Comparison of ENCODE assay signal across 13 cellular contexts in genomic region chr3:46942481-46943236, GRCh38. TPM values are rescaled to one million over a fixed set of nuclear protein-coding genes. Genes with fewer than 3 reads are reported as not detected.
DNase-seq lines count a peak whose midpoint lies in the region; ATAC-seq, FAIRE-seq and TF ChIP-seq lines count a peak whose summit lies in the region.
"Had no signal": no experiment of that assay in that cellular context is flagged by ENCODE, and none has a peak within 500 bp of the region (broad histone marks: within the 10 kb centered on the region; RNA-seq: fewer than 3 reads in every experiment).

No MANE protein-coding gene starts in this region.

- TF ChIP-seq POLR2A in GM12878 (IDR thresholded peaks at IDR 0.05; ENCODE audit: low read depth, low read length) (no peak), sigmoid colon (IDR thresholded peaks at IDR 0.05) (no peak)

- H3K27me3 ChIP-seq in GM12878 (replicated peaks in 1 of 2; ENCODE audit: control insufficient read depth in 2 of 2, insufficient read depth in 2 of 2, low read length in 1 of 2) (no peaks in the 10 kb centered on the region), sigmoid colon (no peaks in the 10 kb centered on the region)

- H3K9ac ChIP-seq in GM12878 (ENCODE audit: control insufficient read depth, insufficient read depth, low read length): no peak overlapping the region
- H3K9ac ChIP-seq in kidney (ENCODE audit: low read length in 2 of 2): peak overlapping the region; percentile 50 to 65

- no peaks in the 10 kb centered on the region; the same call in 2 of the 3 replicates for H3K9me3 ChIP-seq in GM12878 (replicated peaks; ENCODE audit: control insufficient read depth, insufficient read depth, low read length)
- no peaks in the 10 kb centered on the region for H3K9me3 ChIP-seq in kidney (ENCODE audit: control insufficient read depth in 1 of 2, low read length in 2 of 2)
- no peaks in the 10 kb centered on the region for H3K9me3 ChIP-seq in sigmoid colon

- TF ChIP-seq CTCF in HFFc6 (IDR thresholded peaks at IDR 0.05) (no peak), GM12878 (IDR thresholded peaks at IDR 0.05 in 2 of 3, conservative IDR thresholded peaks at IDR 0.05 in 1 of 3; ENCODE audit: control insufficient read depth in 2 of 3, extremely low read depth in 1 of 3, insufficient read depth in 1 of 3, low read depth in 3 of 3, low read length in 3 of 3) (no peak), kidney (IDR thresholded peaks at IDR 0.05; ENCODE audit: borderline replicate concordance, extremely low read depth, insufficient read depth) (no peak), sigmoid colon (IDR thresholded peaks at IDR 0.05) (no peak)

- H3K9me3 Mint-ChIP-seq in HFFc6: no peaks in the 10 kb centered on the region
- H3K9me3 Mint-ChIP-seq: activated T-cell treated with anti-CD3 and anti-CD28 coated beads, Interleukin-2, amount 50 U/mL, for 72 hours had no signal

- SMC1A ChIA-PET in GM12878 (lab: Charles Lee; ENCODE audit: uncharacterized antibody, unreplicated experiment): interaction anchor here (1.2 to 6.8 kb wide), 6 partner anchors 12 to 39 kb away, joined by 3 to 53 read pairs (median 4); no protein-coding TSS in a partner anchor

- H3K36me3 Mint-ChIP-seq in HFFc6 (ENCODE audit: low read depth): peaks cover 21% of the 10 kb centered on the region

- in situ Hi-C loops in GM12878 (cut with MboI): no loop called here

- H3K79me2 ChIP-seq in GM12878 (ENCODE audit: control insufficient read depth, insufficient read depth, low read length): peaks cover 88% of the 10 kb centered on the region

- peaks cover 45% of the 10 kb centered on the region for H3K4me1 Mint-ChIP-seq in HFFc6 (ENCODE audit: low read depth)

- H3K27ac ChIP-seq in GM12878 (ENCODE audit: control insufficient read depth, insufficient read depth): peak overlapping the region; percentile 50; the same call in 1 of the 2 replicates
- H3K27ac ChIP-seq in kidney (ENCODE audit: low read depth in 2 of 2, low read length in 2 of 2): peak overlapping the region; percentile 85 to 97
- H3K27ac ChIP-seq in sigmoid colon: peak overlapping the region in 3 of 4 donors; percentile 33 to 36 (median 34)
- H3K27ac ChIP-seq: HL-60 had no signal

- no TSS peak for BruUV-seq in GM12878 (replicated peaks; lab: Mats Ljungman, UMichigan)

- RAD21 ChIA-PET in GM12878 (lab: Charles Lee; ENCODE audit: unreplicated experiment): interaction anchor here (1.5 to 1.9 kb wide), 2 partner anchors 9 to 15 kb away, joined by 4 to 9 read pairs; no protein-coding TSS in a partner anchor

- POLR2A ChIA-PET in GM12878 (lab: Charles Lee): interaction anchor here (1.6 to 5.2 kb wide), 3 partner anchors 10 to 15 kb away, joined by 5 to 44 read pairs (median 8); no protein-coding TSS in a partner anchor

- no peaks in the 10 kb centered on the region; the same call in 1 of the 2 replicates for H3K27me3 Mint-ChIP-seq in HFFc6 (ENCODE audit: insufficient read depth)

- H3K27ac Mint-ChIP-seq in HFFc6: peak overlapping the region; percentile 6; the same call in 1 of the 2 replicates
- H3K27ac Mint-ChIP-seq: activated T-cell treated with anti-CD3 and anti-CD28 coated beads, Interleukin-2, amount 50 U/mL, for 72 hours had no signal

- H3K4me1 ChIP-seq in GM12878 (ENCODE audit: control insufficient read depth, insufficient read depth, low read length) (peaks cover 25% of the 10 kb centered on the region), kidney (ENCODE audit: control insufficient read depth in 1 of 2, insufficient read depth in 1 of 2, low read depth in 1 of 2, low read length in 2 of 2) (peaks cover 60 to 80% of the 10 kb centered on the region in 2 donors), sigmoid colon (peaks cover 0 to 66% (median 55%) of the 10 kb centered on the region in 4 donors)

- CTCF ChIA-PET in GM12878 (lab: Yijun Ruan, JAX): interaction anchor here (2.2 kb wide), 1 partner anchor 13 kb away, joined by 7 read pairs; no protein-coding TSS in a partner anchor

- TF ChIP-seq RAD21 in GM12878 (IDR thresholded peaks at IDR 0.05; ENCODE audit: insufficient read depth, low read depth, low read length): no peak

- intact Hi-C loops in GM12878 (cut with micrococcal nuclease; ENCODE audit: unreplicated experiment) (no loop called here), kidney (cut with DNase I) (no loop called here), sigmoid colon (cut with DNase I) (no loop called here)

- FAIRE-seq in GM12878 (lab: Jason Lieb, UNC): no peak
- no peak for FAIRE-seq in kidney (lab: Jason Lieb, UNC)
- FAIRE-seq: colon, D721Med had no signal

- H4K20me1 ChIP-seq in GM12878 (ENCODE audit: control insufficient read depth, insufficient read depth): 0 out of 2 replicates have a peak, but pooled peaks cover 3% of the 10 kb centered on the region

- H3K4me3 ChIP-seq in GM12878 (no peak overlapping the region), kidney (ENCODE audit: low read length in 2 of 2) (peak overlapping the region; percentile 9 to 44), sigmoid colon (no peak overlapping the region)

- no peak overlapping the region for H2AFZ ChIP-seq in GM12878 (ENCODE audit: control insufficient read depth, low read depth, low read length)

- H3K4me2 ChIP-seq in GM12878 (ENCODE audit: control insufficient read depth, insufficient read depth): no peak overlapping the region

- ATAC-seq in GM12878 (no peak), HG02981 (IDR thresholded peaks at IDR 0.05; ENCODE audit: unreplicated experiment) (no peak)
- ATAC-seq: activated T-cell treated with anti-CD3 and anti-CD28 coated beads, Interleukin-2, amount 50 U/mL, for 72 hours had no signal

- no peak overlapping the region for H3K4me3 Mint-ChIP-seq in HFFc6
- H3K4me3 Mint-ChIP-seq: activated T-cell treated with anti-CD3 and anti-CD28 coated beads, Interleukin-2, amount 50 U/mL, for 72 hours had no signal

- 93% methylated on average over 12 of the region's 12 CpGs for WGBS in GM12878 (ENCODE audit: insufficient coverage, insufficient replicate concordance, low lambda C conversion rate, missing lambda C conversion rate)
- 77 to 83% methylated on average over 12 of the region's 12 CpGs for WGBS in sigmoid colon, 2 donors

- no peak for DNase-seq in HFFc6
- no peak for DNase-seq in GM12878 (ENCODE audit: low read depth, low spot score)
- peak; percentile 63 for DNase-seq in kidney
- DNase-seq in sigmoid colon: no peak
- no peak for DNase-seq in OCI-M1 (lab: John Stamatoyannopoulos, UW)
- no peak for DNase-seq in HK-2 (ENCODE audit: unreplicated experiment)
- no peak for DNase-seq in SIG-M5 (lab: John Stamatoyannopoulos, UW)
- DNase-seq: activated T-cell treated with anti-CD3 and anti-CD28 coated beads, Interleukin-2, amount 50 U/mL, for 72 hours; stimulated activated CD4-positive, alpha-beta T cell treated with anti-CD3 and anti-CD28 coated beads, Interleukin-1b, Interleukin-23, amount 100 ng/mL, for 48 hours had no signal

- peaks cover 34 to 49% of the 10 kb centered on the region in 2 experiments for H3K36me3 ChIP-seq in GM12878 (ENCODE audit: control insufficient read depth in 2 of 2, insufficient read depth in 2 of 2, low read length in 1 of 2)
- peaks cover 12 to 26% of the 10 kb centered on the region in 2 donors for H3K36me3 ChIP-seq in kidney (ENCODE audit: control insufficient read depth in 1 of 2, insufficient read depth in 2 of 2, low read length in 2 of 2)
- peaks cover 0 to 21% (median 10%) of the 10 kb centered on the region in 4 donors for H3K36me3 ChIP-seq in sigmoid colon

- TF ChIP-seq EP300 in GM12878 (IDR thresholded peaks at IDR 0.05; ENCODE audit: borderline replicate concordance in 1 of 2, control insufficient read depth in 1 of 2, low read depth in 2 of 2, low read length in 2 of 2): no peak
- no peak for TF ChIP-seq EP300 in sigmoid colon (IDR thresholded peaks at IDR 0.05)

RNA-seq across cellular contexts. Expression of gene CCDC12, which starts 33.9 kb away (rescaled TPM):
- 10 to 100 TPM; 21.3 to 27.9 (median 27.2) TPM for total RNA-seq in HFFc6 (2021; fragmentation: NEBNext Ultra II Directional; extraction: Animal tissue kit (Norgen Biotek cat#: 25700))
- total RNA-seq in GM12878 (2013; cell fraction: nucleolus; rRNA removed): 111 and 121 TPM in 2 replicates
- total RNA-seq in GM12878 (2014; rRNA removed) (46.9 and 53.0 TPM in 2 replicates), GM12878 (2014; rRNA removed; fragmentation: Illumina TruSeq; extraction: Trizol) (67.3 and 72.4 TPM in 2 replicates), GM12878 (2021) (65.8 and 65.9 TPM in 2 replicates), kidney (59.7 TPM), sigmoid colon (10 to 100 TPM; 33.1 to 41.0 (median 36.6) TPM)
- 29.4 TPM for polyA plus RNA-seq in GM12878 (2011; ENCODE audit: low read depth)
- polyA plus RNA-seq in GM12878 (2011; rRNA removed) (31.2 and 45.6 TPM in 2 replicates), GM12878 (2014; fragmentation: Illumina TruSeq; extraction: Trizol) (11.2 and 63.3 TPM in 2 replicates), GM12878 (2014; fragmentation: Nextera tagmentation; extraction: Ambion mirVana) (10 to 100 TPM in 1 of 2 experiments, 1 to 10 TPM in 1; 9.2 to 22.5 TPM), GM12878 (2014; rRNA removed) (59.3 and 67.6 TPM in 2 replicates), GM12878 (2016; fragmentation: Nextera tagmentation; extraction: Ambion mirVana) (10 to 100 TPM; 83.1 to 91.4 TPM), kidney (ENCODE audit: insufficient read depth, low read depth, low replicate concordance) (85.6 TPM), sigmoid colon (10 to 100 TPM; 58.9 to 80.9 (median 77.5) TPM)
- polyA plus RNA-seq in GM12878 (2011; cell fraction: cytosol; rRNA removed): 52.2 and 68.0 TPM in 2 replicates
- 63.4 and 85.5 TPM in 2 replicates for polyA plus RNA-seq in GM12878 (2011; cell fraction: nucleus; rRNA removed)
- polyA plus RNA-seq in GM12878 (2012): 47.7 and 72.7 TPM in 2 replicates
- polyA minus RNA-seq in GM12878 (2011; rRNA and poly(A)+ RNA removed): 69.5 and 77.8 TPM in 2 replicates
- 15.6 and 18.2 TPM in 2 replicates for polyA minus RNA-seq in GM12878 (2011; cell fraction: cytosol; rRNA and poly(A)+ RNA removed)
- 64.3 and 144 TPM in 2 replicates for polyA minus RNA-seq in GM12878 (2011; cell fraction: nucleus; rRNA and poly(A)+ RNA removed)

RNA-seq across cellular contexts. Expression of gene NBEAL2, which starts 36.8 kb away (rescaled TPM):
- total RNA-seq in HFFc6 (2021; fragmentation: NEBNext Ultra II Directional; extraction: Animal tissue kit (Norgen Biotek cat#: 25700)): 1 to 10 TPM; 5.3 to 7.6 (median 5.8) TPM
- 152 and 168 TPM in 2 replicates for total RNA-seq in GM12878 (2013; cell fraction: nucleolus; rRNA removed)
- total RNA-seq in GM12878 (2014; rRNA removed) (47.2 and 52.0 TPM in 2 replicates), GM12878 (2014; rRNA removed; fragmentation: Illumina TruSeq; extraction: Trizol) (19.7 and 21.8 TPM in 2 replicates), GM12878 (2021) (106 and 127 TPM in 2 replicates), kidney (82.8 TPM), sigmoid colon (10 to 100 TPM in 3 of 4 donors, 1 to 10 TPM in 1; 9.6 to 36.0 (median 13.5) TPM)
- polyA plus RNA-seq in GM12878 (2011; ENCODE audit: low read depth): 27.1 TPM
- polyA plus RNA-seq in GM12878 (2011; rRNA removed) (17.1 and 29.0 TPM in 2 replicates), GM12878 (2014; fragmentation: Illumina TruSeq; extraction: Trizol) (16.4 and 41.4 TPM in 2 replicates), GM12878 (2014; fragmentation: Nextera tagmentation; extraction: Ambion mirVana) (under 1 TPM; 0.07 to 0.18 TPM), GM12878 (2014; rRNA removed) (96.3 and 110 TPM in 2 replicates), GM12878 (2016; fragmentation: Nextera tagmentation; extraction: Ambion mirVana) (10 to 100 TPM; 22.5 to 29.7 TPM), kidney (ENCODE audit: insufficient read depth, low read depth, low replicate concordance) (25.7 TPM), sigmoid colon (10 to 100 TPM in 2 of 3 donors, 1 to 10 TPM in 1; 7.8 to 88.0 (median 11.3) TPM)
- 39.5 and 52.6 TPM in 2 replicates for polyA plus RNA-seq in GM12878 (2011; cell fraction: cytosol; rRNA removed)
- polyA plus RNA-seq in GM12878 (2011; cell fraction: nucleus; rRNA removed): 940 and 1,024 TPM in 2 replicates
- 62.9 and 78.4 TPM in 2 replicates for polyA plus RNA-seq in GM12878 (2012)
- 21.7 and 46.1 TPM in 2 replicates for polyA minus RNA-seq in GM12878 (2011; rRNA and poly(A)+ RNA removed)
- 21.8 and 25.3 TPM in 2 replicates for polyA minus RNA-seq in GM12878 (2011; cell fraction: cytosol; rRNA and poly(A)+ RNA removed)
- 95.1 and 139 TPM in 2 replicates for polyA minus RNA-seq in GM12878 (2011; cell fraction: nucleus; rRNA and poly(A)+ RNA removed)

Comparison
In these comparisons a context has a peak if more than half of its experiments do, and no peak if none do; other contexts are left out.
1. H3K27ac ChIP-seq: peak in every context shown above with its lines; median percentile 91 in kidney; 50 in GM12878; 34 in sigmoid colon.
2. H3K4me3 ChIP-seq: peak in kidney (2 of 2); none in GM12878 (single experiment) and sigmoid colon (0 of 4).